In the genomic region with DNA sequence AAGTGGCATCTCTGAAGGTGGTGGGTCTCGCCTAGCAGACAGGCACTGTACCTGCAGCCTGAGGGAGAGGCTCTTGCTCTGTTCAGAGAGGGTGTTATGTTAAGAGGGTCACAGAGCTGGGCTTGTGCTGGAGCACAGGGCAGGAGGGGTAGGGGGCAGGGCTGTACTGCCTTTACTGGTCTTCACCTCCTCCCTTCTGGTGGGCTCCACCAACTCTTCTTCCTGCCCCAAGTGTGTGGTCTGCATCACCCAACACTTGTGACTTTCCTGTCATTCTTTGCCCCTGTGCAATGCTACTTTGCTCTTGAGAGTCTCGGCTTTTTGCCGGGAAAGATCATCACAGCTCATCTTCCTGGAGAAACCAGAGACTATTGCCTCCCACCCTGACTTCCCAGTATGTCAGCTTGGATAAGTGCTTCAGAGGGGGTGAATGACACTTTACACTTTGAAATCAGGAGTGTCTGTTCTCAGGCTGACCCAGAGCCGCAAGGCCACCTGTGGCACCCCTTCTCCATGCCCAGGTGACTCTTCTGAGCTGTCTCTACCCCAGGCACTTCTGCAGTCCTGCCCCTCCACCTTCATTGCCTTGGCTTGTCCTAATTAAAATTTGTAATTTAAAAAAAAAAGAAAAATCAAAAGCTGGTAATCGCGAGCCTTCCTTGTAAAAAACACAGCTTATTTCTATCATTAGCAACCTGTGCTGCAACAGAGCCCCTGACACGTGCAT, we compare ENCODE assay signal across 1 cellular context.
TF ChIP-seq lines count a peak whose summit lies in the region.

No MANE protein-coding gene starts in this region.

TF ChIP-seq in GM12878, 131 proteins besides CTCF, POLR2A, EP300 and RAD21:
- TF ChIP-seq MYC (IDR thresholded peaks at IDR 0.05; ENCODE audit: insufficient read depth, insufficient read length, insufficient replicate concordance, low read length, severe bottlenecking): no peak
- no peak for TF ChIP-seq NFIC (IDR thresholded peaks at IDR 0.05; ENCODE audit: low read depth, low read length)
- no peak for TF ChIP-seq ZNF384 (IDR thresholded peaks at IDR 0.05; ENCODE audit: borderline replicate concordance, low read depth, low read length)
- TF ChIP-seq FOXK2 (IDR thresholded peaks at IDR 0.05): no peak
- no peak for TF ChIP-seq TCF7 (IDR thresholded peaks at IDR 0.05; ENCODE audit: borderline replicate concordance)
- TF ChIP-seq NR2C2 (IDR thresholded peaks at IDR 0.05; ENCODE audit: borderline replicate concordance, control insufficient read depth, insufficient read length, low read depth): no peak
- no peak for TF ChIP-seq ZNF217 (IDR thresholded peaks at IDR 0.05)
- no peak for TF ChIP-seq KLF5 (IDR thresholded peaks at IDR 0.05; ENCODE audit: partially characterized antibody)
- TF ChIP-seq, protein P1, sequence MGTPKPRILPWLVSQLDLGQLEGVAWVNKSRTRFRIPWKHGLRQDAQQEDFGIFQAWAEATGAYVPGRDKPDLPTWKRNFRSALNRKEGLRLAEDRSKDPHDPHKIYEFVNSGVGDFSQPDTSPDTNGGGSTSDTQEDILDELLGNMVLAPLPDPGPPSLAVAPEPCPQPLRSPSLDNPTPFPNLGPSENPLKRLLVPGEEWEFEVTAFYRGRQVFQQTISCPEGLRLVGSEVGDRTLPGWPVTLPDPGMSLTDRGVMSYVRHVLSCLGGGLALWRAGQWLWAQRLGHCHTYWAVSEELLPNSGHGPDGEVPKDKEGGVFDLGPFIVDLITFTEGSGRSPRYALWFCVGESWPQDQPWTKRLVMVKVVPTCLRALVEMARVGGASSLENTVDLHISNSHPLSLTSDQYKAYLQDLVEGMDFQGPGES (IDR thresholded peaks at IDR 0.05): no peak
- TF ChIP-seq ZSCAN29 (IDR thresholded peaks at IDR 0.05): no peak
- TF ChIP-seq SMARCA5 (IDR thresholded peaks at IDR 0.05): no peak
- TF ChIP-seq NFXL1 (IDR thresholded peaks at IDR 0.05; ENCODE audit: borderline replicate concordance): no peak
- TF ChIP-seq IKZF1 (conservative IDR thresholded peaks at IDR 0.05): no peak
